ENCODE assay signal across 26 cellular contexts in genomic region chr2:235554385-235554784, GRCh38.
"Had no signal": no experiment of that assay in that cellular context is flagged by ENCODE, and none has a peak within 500 bp of the region (broad histone marks: within the 10 kb centered on the region; RNA-seq: fewer than 3 reads in every experiment).

No MANE protein-coding gene starts in this region.

- H3K27me3 ChIP-seq: gastrocnemius medialis, left lung, ovary, sigmoid colon, transverse colon, upper lobe of right lung, uterus had no signal

- H3K4me3 ChIP-seq: gastrocnemius medialis, left lung, mucosa of descending colon, ovary, psoas muscle, sigmoid colon, thoracic aorta, transverse colon, upper lobe of right lung, uterus had no signal

- H3K4me1 Mint-ChIP-seq: naive B cell; stimulated activated memory B cell treated with anti-CD40 and anti-IgM and Interleukin-4, amounts not matched to agents 10 μg/mL and 1 μg/mL and 100 μg/mL, for 72 hours had no signal

- H3K4me1 ChIP-seq: uterus had no signal

- DNase-seq: effector CD8-positive, alpha-beta T cell; endodermal cell; foreskin fibroblast; gastrocnemius medialis; head of caudate nucleus; left cardiac atrium; mesenchymal stem cell; mucosa of descending colon; naive B cell; nephron progenitor cell; ovary; psoas muscle; sigmoid colon; stimulated activated CD4-positive, alpha-beta T cell treated with anti-CD3 and anti-CD28 coated beads, Interleukin-4, amount 100 ng/mL, for 4 hours; stimulated activated naive CD8-positive, alpha-beta T cell treated with anti-CD3 and anti-CD28 coated beads, Interleukin-15, Interleukin-2, amounts not matched to agents 100 U/mL and 50 U/mL, for 24 hours; upper lobe of right lung; uterus had no signal

- H3K27ac Mint-ChIP-seq: endodermal cell; mesothelial cell of epicardium; nephron progenitor cell; stimulated activated memory B cell treated with anti-CD40 and anti-IgM and Interleukin-4, amounts not matched to agents 10 μg/mL and 1 μg/mL and 100 μg/mL, for 72 hours had no signal

- H3K9me3 ChIP-seq: gastrocnemius medialis, left lung, mucosa of descending colon, ovary, psoas muscle, sigmoid colon, thoracic aorta, transverse colon, upper lobe of right lung, uterus had no signal

- ATAC-seq: esophagus mucosa; gastrocnemius medialis; left cardiac atrium; psoas muscle; right cardiac atrium; stimulated activated memory B cell treated with anti-CD40 and anti-IgM and Interleukin-4, amounts not matched to agents 10 μg/mL and 1 μg/mL and 100 μg/mL, for 72 hours; stimulated activated naive CD8-positive, alpha-beta T cell treated with anti-CD3 and anti-CD28 coated beads, Interleukin-15, Interleukin-2, amounts not matched to agents 100 U/mL and 50 U/mL, for 24 hours had no signal

- H3K27ac ChIP-seq: epithelial cell of prostate, gastrocnemius medialis, left lung, ovary, psoas muscle, sigmoid colon, thoracic aorta, upper lobe of right lung, uterus had no signal

- H3K9me3 Mint-ChIP-seq: endodermal cell; mesothelial cell of epicardium; nephron progenitor cell; stimulated activated memory B cell treated with anti-CD40 and anti-IgM and Interleukin-4, amounts not matched to agents 10 μg/mL and 1 μg/mL and 100 μg/mL, for 72 hours had no signal

- FAIRE-seq: colon had no signal

- H3K36me3 Mint-ChIP-seq: mesothelial cell of epicardium; naive B cell; stimulated activated memory B cell treated with anti-CD40 and anti-IgM and Interleukin-4, amounts not matched to agents 10 μg/mL and 1 μg/mL and 100 μg/mL, for 72 hours had no signal

- H3K36me3 ChIP-seq: gastrocnemius medialis, left lung, ovary, sigmoid colon, thoracic aorta, transverse colon, upper lobe of right lung, uterus had no signal

- H3K4me3 Mint-ChIP-seq: endodermal cell; mesothelial cell of epicardium; nephron progenitor cell; stimulated activated memory B cell treated with anti-CD40 and anti-IgM and Interleukin-4, amounts not matched to agents 10 μg/mL and 1 μg/mL and 100 μg/mL, for 72 hours had no signal
